ENCODE assay signal across 8 cellular contexts in genomic region chr5:177497011-177497296, GRCh38. TPM values are rescaled to one million over a fixed set of nuclear protein-coding genes. Genes with fewer than 3 reads are reported as not detected.
A peak's percentile ranks its signal among the peaks of the same experiment; 100 is the strongest.
DNase-seq lines count a peak whose midpoint lies in the region; ATAC-seq lines count a peak whose summit lies in the region.

No MANE protein-coding gene starts in this region.

- no peaks in the 10 kb centered on the region for H3K9me3 Mint-ChIP-seq in effector memory CD8-positive, alpha-beta T cell

- H3K4me1 ChIP-seq in BLaER1, result peaks cover 89% of the 10 kb centered on the region
- H3K4me1 ChIP-seq in neuron (ENCODE audit: insufficient read depth, low read length), result peaks cover 47% of the 10 kb centered on the region

- ATAC-seq in effector memory CD8-positive, alpha-beta T cell (replicated peaks), result no peak
- ATAC-seq in GM21576 (IDR thresholded peaks at IDR 0.05; ENCODE audit: unreplicated experiment), result no peak

- H3K36me3 Mint-ChIP-seq in effector memory CD8-positive, alpha-beta T cell (ENCODE audit: insufficient read depth), result peaks cover 3% of the 10 kb centered on the region

- H3K27me3 ChIP-seq in BLaER1 (no peaks in the 10 kb centered on the region), MG63 (no peaks in the 10 kb centered on the region), neuron (ENCODE audit: insufficient read depth, low read length) (no peaks in the 10 kb centered on the region)

- H3K4me2 ChIP-seq in BLaER1, result peak overlapping the region; percentile 98

- peak overlapping the region; percentile 78 to 83 for H3K4me3 Mint-ChIP-seq in effector memory CD8-positive, alpha-beta T cell

- H3K9me3 ChIP-seq in BLaER1, result no peaks in the 10 kb centered on the region
- no peaks in the 10 kb centered on the region for H3K9me3 ChIP-seq in MG63
- no peaks in the 10 kb centered on the region for H3K9me3 ChIP-seq in neuron (ENCODE audit: low read length)

- no peak overlapping the region for H2AFZ ChIP-seq in neuron (ENCODE audit: low read depth, low read length)

- H3K4me3 ChIP-seq in BLaER1 (peak overlapping the region; percentile 85), MG63 (peak overlapping the region; percentile 65), neuron (ENCODE audit: low read length) (peak overlapping the region; percentile 80)

- H4K20me1 ChIP-seq in BLaER1, result peaks cover 62% of the 10 kb centered on the region

- peak overlapping the region; percentile 84 for H3K27ac ChIP-seq in BLaER1

- peaks cover 26 to 29% of the 10 kb centered on the region in 2 donors for H3K4me1 Mint-ChIP-seq in effector memory CD8-positive, alpha-beta T cell (ENCODE audit: low read depth in 2 of 2)

- DNase-seq in MG63, result no peak
- no peak for DNase-seq in effector memory CD8-positive, alpha-beta T cell
- DNase-seq in activated effector memory CD4-positive, alpha-beta T cell treated with anti-CD3 and anti-CD28 coated beads, Interleukin-2, amount 50 U/mL, for 16 hours, result no peak
- no peak for DNase-seq in activated CD4-positive, alpha-beta T cell treated with anti-CD3 and anti-CD28 coated beads for 1 hour
- DNase-seq in NCI-H1092 treated with DMSO at 0.1 percent for 48 hours (lab: John Stamatoyannopoulos, UW), result no peak

- H3K27me3 Mint-ChIP-seq in effector memory CD8-positive, alpha-beta T cell, result no peaks in the 10 kb centered on the region

- no peak overlapping the region for H3K27ac Mint-ChIP-seq in effector memory CD8-positive, alpha-beta T cell

- H3K36me3 ChIP-seq in BLaER1, result peaks cover 20% of the 10 kb centered on the region
- peaks cover 46% of the 10 kb centered on the region for H3K36me3 ChIP-seq in MG63
- peaks cover 24% of the 10 kb centered on the region for H3K36me3 ChIP-seq in neuron (ENCODE audit: insufficient read depth, low read length)

- H3K9ac ChIP-seq in BLaER1, result peak overlapping the region; percentile 85

RNA-seq across cellular contexts. Expression of gene PDLIM7, which starts 0.5 kb away (rescaled TPM):
- total RNA-seq in MG63 (2014; rRNA removed; shearing (Covaris generic); ENCODE audit: low replicate concordance), result 77.8 and 165 TPM in 2 replicates

RNA-seq across cellular contexts. Expression of gene DOK3, which starts 12.7 kb away (rescaled TPM):
- 0.92 TPM in 1 of 2 replicates, not detected in the other for total RNA-seq in MG63 (2014; rRNA removed; shearing (Covaris generic); ENCODE audit: low replicate concordance)

RNA-seq across cellular contexts. Expression of gene DDX41, which starts 19.8 kb away (rescaled TPM):
- 125 and 127 TPM in 2 replicates for total RNA-seq in MG63 (2014; rRNA removed; shearing (Covaris generic); ENCODE audit: low replicate concordance)

RNA-seq across cellular contexts. Expression of gene DBN1, which starts 23.5 kb away (rescaled TPM):
- 245 and 334 TPM in 2 replicates for total RNA-seq in MG63 (2014; rRNA removed; shearing (Covaris generic); ENCODE audit: low replicate concordance)

RNA-seq across cellular contexts. Expression of gene PRR7, which starts 50.3 kb away (rescaled TPM):
- 61.4 and 68.2 TPM in 2 replicates for total RNA-seq in MG63 (2014; rRNA removed; shearing (Covaris generic); ENCODE audit: low replicate concordance)
